15 cellular contexts compared by ENCODE assay signal in the genomic region with DNA sequence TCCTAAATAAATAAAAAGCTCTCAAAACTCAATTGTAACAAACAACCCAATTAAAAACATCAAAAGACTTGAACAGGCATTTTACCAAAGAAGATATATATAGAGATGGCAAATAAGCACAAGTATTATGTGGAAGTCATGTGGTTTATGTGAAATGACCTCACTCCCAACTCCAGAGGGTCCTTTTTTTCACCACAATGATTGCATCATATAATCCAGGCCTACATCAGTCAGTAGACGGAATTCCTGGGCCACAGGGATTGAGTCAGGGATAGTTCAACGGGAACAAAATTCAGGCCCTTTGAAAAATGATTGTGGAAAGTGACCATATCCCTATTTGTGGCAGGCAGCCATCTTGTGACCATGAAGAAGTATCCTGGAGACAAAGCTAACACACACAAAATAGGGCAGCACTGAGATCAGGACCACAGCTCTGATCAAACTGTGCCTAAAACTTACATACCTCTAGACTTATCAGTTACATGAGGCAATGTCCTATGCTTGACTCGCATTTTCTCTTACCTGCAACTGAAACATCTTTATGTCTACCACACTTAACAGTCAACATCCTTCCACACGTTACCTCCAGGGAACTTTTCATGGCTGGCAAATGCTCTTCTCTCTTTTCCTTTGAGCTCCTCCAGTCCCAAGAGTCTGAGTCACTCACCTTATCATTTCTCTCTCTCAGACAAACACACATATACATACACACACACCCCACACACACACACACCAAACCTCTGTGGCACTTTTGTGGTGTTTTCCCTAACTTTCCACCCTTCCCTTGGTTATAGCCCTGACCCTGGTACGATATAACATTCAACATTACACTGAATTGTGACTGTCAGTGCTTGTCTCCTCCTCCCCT.
A peak's percentile ranks its signal among the peaks of the same experiment; 100 is the strongest.
DNase-seq lines count a peak whose midpoint lies in the region; ATAC-seq and TF ChIP-seq lines count a peak whose summit lies in the region.
"Had no signal": no experiment of that assay in that cellular context is flagged by ENCODE, and none has a peak within 500 bp of the region (broad histone marks: within the 10 kb centered on the region; RNA-seq: fewer than 3 reads in every experiment).

No MANE protein-coding gene starts in this region.

- TF ChIP-seq CTCF in choroid plexus epithelial cell (conservative IDR thresholded peaks at IDR 0.05; ENCODE audit: low read depth, low read length) (no peak), progenitor cell of endocrine pancreas (IDR thresholded peaks at IDR 0.05; ENCODE audit: unreplicated experiment) (no peak)

- DNase-seq in activated CD4-positive, alpha-beta T cell treated with anti-CD3 and anti-CD28 coated beads for 36 hours: no peak
- DNase-seq in activated CD4-positive, alpha-beta T cell treated with anti-CD3 and anti-CD28 coated beads for 1 hour: no peak
- DNase-seq in NAMALWA (ENCODE audit: low spot score) (peak; percentile 1), choroid plexus epithelial cell (ENCODE audit: low read depth) (peak; percentile 65), progenitor cell of endocrine pancreas (ENCODE audit: low spot score, unreplicated experiment) (no peak), cerebellum (ENCODE audit: low spot score) (no peak)
- DNase-seq in stimulated activated CD8-positive, alpha-beta memory T cell treated with anti-CD3 and anti-CD28 coated beads, Interleukin-4, amount 100 ng/mL, for 48 hours: no peak
- DNase-seq: activated effector memory CD4-positive, alpha-beta T cell treated with Interleukin-2 at 50 U/mL for 16 hours; gastrocnemius medialis; left colon; NCI-H2081 treated with DMSO at 0.1 percent for 48 hours had no signal

- H3K36me3 Mint-ChIP-seq in activated CD4-positive, alpha-beta T cell treated with anti-CD3 and anti-CD28 coated beads for 36 hours (ENCODE audit: low read depth): peaks cover 4% of the 10 kb centered on the region
- H3K36me3 Mint-ChIP-seq in progenitor cell of endocrine pancreas (ENCODE audit: insufficient read depth): peaks cover 4% of the 10 kb centered on the region

- peaks cover 11% of the 10 kb centered on the region for H3K4me1 Mint-ChIP-seq in activated CD4-positive, alpha-beta T cell treated with anti-CD3 and anti-CD28 coated beads for 36 hours
- H3K4me1 Mint-ChIP-seq in progenitor cell of endocrine pancreas (ENCODE audit: low read depth): no peaks in the 10 kb centered on the region
- H3K4me1 Mint-ChIP-seq: nephron had no signal

- ATAC-seq in activated CD4-positive, alpha-beta T cell treated with anti-CD3 and anti-CD28 coated beads for 36 hours: peak; percentile 80
- no peak for ATAC-seq in HG03342 (IDR thresholded peaks at IDR 0.05; ENCODE audit: unreplicated experiment)
- ATAC-seq: gastrocnemius medialis, left colon had no signal

- H3K9me3 Mint-ChIP-seq in activated CD4-positive, alpha-beta T cell treated with anti-CD3 and anti-CD28 coated beads for 36 hours (ENCODE audit: low read depth): no peaks in the 10 kb centered on the region
- peaks cover 22% of the 10 kb centered on the region for H3K9me3 Mint-ChIP-seq in progenitor cell of endocrine pancreas (ENCODE audit: low read depth)

- H3K27me3 Mint-ChIP-seq in activated CD4-positive, alpha-beta T cell treated with anti-CD3 and anti-CD28 coated beads for 36 hours: no peaks in the 10 kb centered on the region
- no peaks in the 10 kb centered on the region for H3K27me3 Mint-ChIP-seq in progenitor cell of endocrine pancreas

- no peak overlapping the region for H3K4me3 Mint-ChIP-seq in activated CD4-positive, alpha-beta T cell treated with anti-CD3 and anti-CD28 coated beads for 36 hours
- no peak overlapping the region for H3K4me3 Mint-ChIP-seq in progenitor cell of endocrine pancreas (ENCODE audit: low read depth)
- H3K4me3 Mint-ChIP-seq: nephron had no signal

- H3K27ac Mint-ChIP-seq in activated CD4-positive, alpha-beta T cell treated with anti-CD3 and anti-CD28 coated beads for 36 hours: no peak overlapping the region
- H3K27ac Mint-ChIP-seq in progenitor cell of endocrine pancreas: peak overlapping the region; percentile 30
- H3K27ac Mint-ChIP-seq: nephron had no signal

- POLR2A ChIA-PET in activated CD4-positive, alpha-beta T cell treated with anti-CD3 and anti-CD28 coated beads for 36 hours (lab: Charles Lee): interaction anchor here (0.7 kb wide), 1 partner anchor 111 kb away, joined by 4 read pairs; no protein-coding TSS in a partner anchor

- CTCF ChIA-PET in activated CD4-positive, alpha-beta T cell treated with anti-CD3 and anti-CD28 coated beads for 36 hours (lab: Charles Lee): interaction anchor here (0.7 kb wide), 1 partner anchor 449 kb away, joined by 4 read pairs; no protein-coding TSS in a partner anchor

- intact Hi-C loops in activated CD4-positive, alpha-beta T cell treated with anti-CD3 and anti-CD28 coated beads for 36 hours (cut with DNase I, micrococcal nuclease): no loop called here

- H3K4me3 ChIP-seq in choroid plexus epithelial cell (ENCODE audit: low read depth, low read length): no peak overlapping the region
- H3K4me3 ChIP-seq: A549, coronary artery, gastrocnemius medialis had no signal

Comparison
In these comparisons a context has a peak if more than half of its experiments do, and no peak if none do; other contexts are left out.
1. DNase-seq: peak in NAMALWA (single experiment) and choroid plexus epithelial cell (single experiment); none in activated CD4-positive, alpha-beta T cell treated with anti-CD3 and anti-CD28 coated beads for 36 hours (single experiment), activated CD4-positive, alpha-beta T cell treated with anti-CD3 and anti-CD28 coated beads for 1 hour (single experiment), progenitor cell of endocrine pancreas (single experiment), stimulated activated CD8-positive, alpha-beta memory T cell treated with anti-CD3 and anti-CD28 coated beads, Interleukin-4, amount 100 ng/mL, for 48 hours (single experiment) and cerebellum (single experiment).